Comparison of ENCODE assay signal across 1 cellular context in genomic region chr16:4987580-4988374, GRCh38.
TF ChIP-seq lines count a peak whose summit lies in the region.

No MANE protein-coding gene starts in this region.

TF ChIP-seq in WTC11, 78 proteins besides CTCF, POLR2A, EP300 and RAD21 (continued from another document):
- TF ChIP-seq PRDM15 (CRISPR knock-in tag; IDR thresholded peaks at IDR 0.05): peak; percentile 55
- TF ChIP-seq RORB (CRISPR knock-in tag; IDR thresholded peaks at IDR 0.05): no peak
- TF ChIP-seq ZNF121 (CRISPR knock-in tag; IDR thresholded peaks at IDR 0.05): no peak; the same call in 1 of the 2 replicates
- no peak for TF ChIP-seq NFATC4 (CRISPR knock-in tag; IDR thresholded peaks at IDR 0.05)
- no peak for TF ChIP-seq ZNF423 (CRISPR knock-in tag; IDR thresholded peaks at IDR 0.05)
- no peak; the same call in 1 of the 2 replicates for TF ChIP-seq ZNF317 (CRISPR knock-in tag; IDR thresholded peaks at IDR 0.05; ENCODE audit: borderline replicate concordance, low read depth)
- no peak for TF ChIP-seq EMX1 (CRISPR knock-in tag; IDR thresholded peaks at IDR 0.05)
- no peak for TF ChIP-seq ZNF263 (CRISPR knock-in tag; IDR thresholded peaks at IDR 0.05; ENCODE audit: low read depth)
- TF ChIP-seq AFF4 (CRISPR knock-in tag; IDR thresholded peaks at IDR 0.05; ENCODE audit: borderline replicate concordance): no peak
- TF ChIP-seq SMAD4 (CRISPR knock-in tag; IDR thresholded peaks at IDR 0.05): no peak
- peak; percentile 50; the same call in 1 of the 2 replicates for TF ChIP-seq MYBL2 (CRISPR knock-in tag; IDR thresholded peaks at IDR 0.05)
- TF ChIP-seq RELA (CRISPR knock-in tag; IDR thresholded peaks at IDR 0.05; ENCODE audit: borderline replicate concordance): peak; percentile 91
- peak; percentile 89 for TF ChIP-seq ZBTB21 (CRISPR knock-in tag; IDR thresholded peaks at IDR 0.05; ENCODE audit: borderline replicate concordance)
- TF ChIP-seq ZNF138 (CRISPR knock-in tag; conservative IDR thresholded peaks at IDR 0.05): peak; percentile 83; the same call in 1 of the 2 replicates
- TF ChIP-seq SMAD3 (CRISPR knock-in tag; IDR thresholded peaks at IDR 0.05; ENCODE audit: borderline replicate concordance): no peak
- no peak for TF ChIP-seq ERG (CRISPR knock-in tag; IDR thresholded peaks at IDR 0.05)
- peak; percentile 40; the same call in 1 of the 2 replicates for TF ChIP-seq ZNF281 (CRISPR knock-in tag; IDR thresholded peaks at IDR 0.05)
- no peak for TF ChIP-seq ZMAT4 (CRISPR knock-in tag; IDR thresholded peaks at IDR 0.05)
- peak; percentile 48; the same call in 1 of the 2 replicates for TF ChIP-seq ZBTB43 (CRISPR knock-in tag; IDR thresholded peaks at IDR 0.05)
- TF ChIP-seq CREM (CRISPR knock-in tag; IDR thresholded peaks at IDR 0.05): no peak
- TF ChIP-seq HMGA2 (CRISPR knock-in tag; IDR thresholded peaks at IDR 0.05): no peak
- TF ChIP-seq E2F5 (CRISPR knock-in tag; IDR thresholded peaks at IDR 0.05): peak; percentile 81
- 0 out of 2 replicates have a peak, but pooled peaks have one; percentile 27 for TF ChIP-seq ZNF512 (CRISPR knock-in tag; IDR thresholded peaks at IDR 0.05; ENCODE audit: borderline replicate concordance)
- TF ChIP-seq SP1 (CRISPR knock-in tag; conservative IDR thresholded peaks at IDR 0.05): no peak
- TF ChIP-seq AR (CRISPR knock-in tag; IDR thresholded peaks at IDR 0.05): no peak
- TF ChIP-seq CDX4 (CRISPR knock-in tag; IDR thresholded peaks at IDR 0.05; ENCODE audit: borderline replicate concordance): no peak
- TF ChIP-seq ZSCAN18 (CRISPR knock-in tag; IDR thresholded peaks at IDR 0.05): no peak
